ENCODE assay signal across 16 cellular contexts in genomic region chrX:107725761-107726555, GRCh38. TPM values are rescaled to one million over a fixed set of nuclear protein-coding genes. Genes with fewer than 3 reads are reported as not detected.
A peak's percentile ranks its signal among the peaks of the same experiment; 100 is the strongest.
DNase-seq lines count a peak whose midpoint lies in the region; ATAC-seq and TF ChIP-seq lines count a peak whose summit lies in the region.
"Had no signal": no experiment of that assay in that cellular context is flagged by ENCODE, and none has a peak within 500 bp of the region (broad histone marks: within the 10 kb centered on the region; RNA-seq: fewer than 3 reads in every experiment).

No MANE protein-coding gene starts in this region.

- TF ChIP-seq CTCF in mammary epithelial cell (conservative IDR thresholded peaks at IDR 0.05 in 1 of 2, IDR thresholded peaks at IDR 0.05 in 1 of 2; ENCODE audit: extremely low read depth in 1 of 2, insufficient read depth in 1 of 2, low read depth in 1 of 2, low read length in 2 of 2) (no peak), suprapubic skin (IDR thresholded peaks at IDR 0.05) (no peak)

- ATAC-seq in left colon (peak; percentile 44), GM21723 (IDR thresholded peaks at IDR 0.05; ENCODE audit: unreplicated experiment) (no peak), GM19455 (IDR thresholded peaks at IDR 0.05; ENCODE audit: unreplicated experiment) (no peak)

- peaks cover 13% of the 10 kb centered on the region for H3K4me1 ChIP-seq in mammary epithelial cell (ENCODE audit: insufficient read depth, low read length)
- H3K4me1 ChIP-seq in suprapubic skin, result peaks cover 37% of the 10 kb centered on the region

- CTCF ChIA-PET in mammary epithelial cell (lab: Charles Lee; ENCODE audit: low non-redundant PET), result no interaction called here

- TF ChIP-seq POLR2A in suprapubic skin (IDR thresholded peaks at IDR 0.05), result no peak

- H3K27me3 ChIP-seq in mammary epithelial cell (ENCODE audit: insufficient read depth, low read length) (no peaks in the 10 kb centered on the region), suprapubic skin (no peaks in the 10 kb centered on the region)
- H3K27me3 ChIP-seq: BE2C had no signal

- H3K4me3 ChIP-seq in mammary epithelial cell (replicated peaks in 1 of 3; ENCODE audit: insufficient read depth in 1 of 3, low read depth in 2 of 3, low read length in 3 of 3) (no peak overlapping the region), suprapubic skin (no peak overlapping the region)

- H2AFZ ChIP-seq in mammary epithelial cell (ENCODE audit: low read depth, low read length), result no peak overlapping the region

- in situ Hi-C loops in mammary epithelial cell (cut with MboI; ENCODE audit: low sequenced_read_pairs in 2 of 2) (no loop called here), ACHN (cut with HindIII; ENCODE audit: low pct_ligation_motif_present, low pct_unique_long_range_greater_than_20kb, low sequenced_read_pairs) (no loop called here)

- intact Hi-C loops in mammary epithelial cell (cut with micrococcal nuclease) (no loop called here), left colon (cut with DNase I, micrococcal nuclease) (no loop called here)

- no peaks in the 10 kb centered on the region for H4K20me1 ChIP-seq in mammary epithelial cell (ENCODE audit: insufficient read depth, low read length)

- H3K9ac ChIP-seq in mammary epithelial cell (ENCODE audit: insufficient read depth, low read length), result no peak overlapping the region

- H3K79me2 ChIP-seq in mammary epithelial cell (ENCODE audit: insufficient read depth, low read length), result no peaks in the 10 kb centered on the region

- DNase-seq in HT-29 (ENCODE audit: low spot score), result peak; percentile 89
- peak; percentile 48 for DNase-seq in mammary epithelial cell
- no peak for DNase-seq in left colon
- DNase-seq in suprapubic skin (ENCODE audit: low spot score in 2 of 2), result no peak
- no peak for DNase-seq in ACHN
- DNase-seq in T-helper 9 cell, result no peak
- DNase-seq: activated B cell treated with CpG ODN at 0.5 μM for 24 hours; activated effector memory CD4-positive, alpha-beta T cell treated with Interleukin-2 at 50 U/mL for 16 hours; BE2C; NCI-H82; T-helper 1 cell had no signal

- dilution Hi-C loops in mammary epithelial cell (cut with HindIII; ENCODE audit: low sequenced_read_pairs), result no loop called here

- BruUV-seq in mammary epithelial cell (replicated peaks; lab: Mats Ljungman, UMichigan), result no TSS peak

- H3K27ac ChIP-seq in mammary epithelial cell (ENCODE audit: insufficient read depth, low read depth, low read length) (no peak overlapping the region), suprapubic skin (peak overlapping the region; percentile 10)

- no peak for TF ChIP-seq EP300 in suprapubic skin (IDR thresholded peaks at IDR 0.05)

- H3K4me2 ChIP-seq in mammary epithelial cell (ENCODE audit: insufficient read depth, low read depth, low read length), result peak overlapping the region; percentile 31

- 69% methylated on average over 9 of the region's 9 CpGs for WGBS in mammary epithelial cell (ENCODE audit: low coverage, missing lambda C conversion rate)
- WGBS in suprapubic skin, result 75% methylated on average over 9 of the region's 9 CpGs

- H3K36me3 ChIP-seq in mammary epithelial cell (ENCODE audit: insufficient read depth, low read length), result no peaks in the 10 kb centered on the region
- no peaks in the 10 kb centered on the region for H3K36me3 ChIP-seq in suprapubic skin
- H3K36me3 ChIP-seq: BE2C had no signal

- H3K9me3 ChIP-seq in mammary epithelial cell (replicated peaks; ENCODE audit: insufficient read depth, low read length), result no peaks in the 10 kb centered on the region
- H3K9me3 ChIP-seq in suprapubic skin, result no peaks in the 10 kb centered on the region
- H3K9me3 ChIP-seq: BE2C had no signal

RNA-seq across cellular contexts. Expression of gene TSC22D3, which starts 49.6 kb away (rescaled TPM):
- total RNA-seq in HT-29 (2014; rRNA removed; shearing (Covaris generic)), result 54.6 and 63.5 TPM in 2 replicates
- total RNA-seq in mammary epithelial cell (10 to 100 TPM; 53.9 to 83.7 TPM), left colon (100 to 1,000 TPM in 1 of 2 donors, 10 to 100 TPM in 1; 33.0 to 106 TPM), suprapubic skin (1,000 to 10,000 TPM in 1 of 4 donors, 100 to 1,000 TPM in 3; 487 to 1,035 (median 681) TPM)
- polyA plus RNA-seq in mammary epithelial cell, result 50.7 TPM
- 29.4 TPM for polyA minus RNA-seq in mammary epithelial cell

RNA-seq across cellular contexts. Expression of gene NCBP2L, which starts 51.6 kb away (rescaled TPM):
- not detected in 2 replicates for total RNA-seq in HT-29 (2014; rRNA removed; shearing (Covaris generic))
- not detected for total RNA-seq in mammary epithelial cell
- not detected for polyA plus RNA-seq in mammary epithelial cell
- polyA minus RNA-seq in mammary epithelial cell, result not detected
- total RNA-seq in left colon, result not detected
- not detected for total RNA-seq in suprapubic skin
- total RNA-seq: activated B cell treated with CpG ODN at 0.5 μM for 24 hours, frontal cortex, RPMI7951, ureter had no signal

Comparison
In these comparisons a context has a peak if more than half of its experiments do, and no peak if none do; other contexts are left out.
1. DNase-seq: peak in HT-29 (single experiment) and mammary epithelial cell (single experiment); none in left colon (0 of 2), suprapubic skin (0 of 2), ACHN (single experiment) and T-helper 9 cell (single experiment).